ENCODE assay signal across 1 cellular context in the genomic region with DNA sequence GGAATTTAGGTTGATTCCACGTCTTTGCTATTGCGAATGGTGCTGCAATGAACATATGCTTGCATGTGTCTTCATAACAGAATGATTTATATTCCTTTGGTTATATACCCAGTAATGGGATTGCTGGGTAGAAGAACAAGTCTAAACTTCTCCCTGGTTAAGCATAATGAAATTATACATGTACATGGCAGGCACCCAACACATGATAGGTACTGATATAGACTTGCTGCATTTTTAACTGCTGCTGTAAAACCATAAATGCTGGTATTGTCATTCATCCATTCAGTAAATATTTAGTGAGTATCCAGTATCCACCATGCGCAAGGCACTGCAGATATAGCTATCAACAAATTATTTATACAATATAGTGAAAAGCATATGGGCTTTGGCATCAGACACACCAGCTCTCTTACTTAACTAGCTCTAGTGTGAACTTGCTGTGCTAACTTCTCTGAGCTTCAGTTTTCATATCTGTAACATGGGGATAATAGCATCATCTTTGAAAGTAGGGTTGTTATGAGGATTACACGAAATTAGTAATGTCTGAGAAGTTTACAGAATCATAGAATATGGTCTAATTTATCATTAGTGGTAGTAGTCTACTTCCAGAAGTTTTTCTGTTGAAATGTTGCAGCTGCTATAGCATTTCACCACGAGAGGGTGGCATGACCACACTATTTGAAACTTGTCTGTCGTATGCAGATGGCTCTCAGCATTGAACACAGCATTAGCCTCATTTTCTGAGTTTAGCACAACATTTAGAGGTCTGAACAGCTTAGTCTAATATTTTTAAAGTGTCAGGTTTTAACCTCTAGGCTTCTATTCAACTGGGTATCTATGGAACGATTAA.
TF ChIP-seq lines count a peak whose summit lies in the region.

No MANE protein-coding gene starts in this region.

TF ChIP-seq in HCT116, 20 proteins besides CTCF, POLR2A, EP300 and RAD21 (continued from another document):
- TF ChIP-seq REST (IDR thresholded peaks at IDR 0.05; ENCODE audit: low read depth) (no peak), YY1 (IDR thresholded peaks at IDR 0.05; ENCODE audit: extremely low read depth, insufficient replicate concordance, low read depth, low read length) (no peak), POLR2AphosphoS5 (IDR thresholded peaks at IDR 0.05; ENCODE audit: low read depth, low read length) (no peak), EZH2phosphoT487 (IDR thresholded peaks at IDR 0.05; ENCODE audit: borderline replicate concordance) (no peak), SRF (IDR thresholded peaks at IDR 0.05; ENCODE audit: low read depth) (no peak), ZNF274 (IDR thresholded peaks at IDR 0.05; ENCODE audit: low read depth, low read length) (no peak), JUND (IDR thresholded peaks at IDR 0.05) (no peak), SIN3A (IDR thresholded peaks at IDR 0.05; ENCODE audit: low read depth) (no peak), TCF7L2 (IDR thresholded peaks at IDR 0.05; ENCODE audit: borderline replicate concordance, extremely low read depth, insufficient read depth, insufficient read length) (no peak), CBX3 (IDR thresholded peaks at IDR 0.05; ENCODE audit: low read depth) (no peak), EZH2 (IDR thresholded peaks at IDR 0.05) (no peak), ZFX (IDR thresholded peaks at IDR 0.05) (no peak)
- TF ChIP-seq, protein P1, sequence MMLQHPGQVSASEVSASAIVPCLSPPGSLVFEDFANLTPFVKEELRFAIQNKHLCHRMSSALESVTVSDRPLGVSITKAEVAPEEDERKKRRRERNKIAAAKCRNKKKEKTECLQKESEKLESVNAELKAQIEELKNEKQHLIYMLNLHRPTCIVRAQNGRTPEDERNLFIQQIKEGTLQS (IDR thresholded peaks at IDR 0.05) = no peak
- TF ChIP-seq, protein P2, sequence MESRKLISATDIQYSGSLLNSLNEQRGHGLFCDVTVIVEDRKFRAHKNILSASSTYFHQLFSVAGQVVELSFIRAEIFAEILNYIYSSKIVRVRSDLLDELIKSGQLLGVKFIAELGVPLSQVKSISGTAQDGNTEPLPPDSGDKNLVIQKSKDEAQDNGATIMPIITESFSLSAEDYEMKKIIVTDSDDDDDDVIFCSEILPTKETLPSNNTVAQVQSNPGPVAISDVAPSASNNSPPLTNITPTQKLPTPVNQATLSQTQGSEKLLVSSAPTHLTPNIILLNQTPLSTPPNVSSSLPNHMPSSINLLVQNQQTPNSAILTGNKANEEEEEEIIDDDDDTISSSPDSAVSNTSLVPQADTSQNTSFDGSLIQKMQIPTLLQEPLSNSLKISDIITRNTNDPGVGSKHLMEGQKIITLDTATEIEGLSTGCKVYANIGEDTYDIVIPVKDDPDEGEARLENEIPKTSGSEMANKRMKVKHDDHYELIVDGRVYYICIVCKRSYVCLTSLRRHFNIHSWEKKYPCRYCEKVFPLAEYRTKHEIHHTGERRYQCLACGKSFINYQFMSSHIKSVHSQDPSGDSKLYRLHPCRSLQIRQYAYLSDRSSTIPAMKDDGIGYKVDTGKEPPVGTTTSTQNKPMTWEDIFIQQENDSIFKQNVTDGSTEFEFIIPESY (IDR thresholded peaks at IDR 0.05; ENCODE audit: extremely low read depth, insufficient replicate concordance, low read length) = no peak
